Comparison of ENCODE assay signal across 26 cellular contexts in genomic region chr9:102355982-102356381, GRCh38.
"Had no signal": no experiment of that assay in that cellular context is flagged by ENCODE, and none has a peak within 500 bp of the region (broad histone marks: within the 10 kb centered on the region; RNA-seq: fewer than 3 reads in every experiment).

No MANE protein-coding gene starts in this region.

- H3K4me2 ChIP-seq: smooth muscle cell had no signal

- H3K4me3 ChIP-seq: left lung, lower lobe of right lung, ovary, right atrium auricular region, right lobe of liver, smooth muscle cell, stomach, testis, thyroid gland, transverse colon, upper lobe of right lung had no signal

- H3K4me3 Mint-ChIP-seq: mesothelial cell of epicardium; naive B cell; natural killer cell; stimulated activated memory B cell treated with anti-CD40 and anti-IgM and Interleukin-4, amounts not matched to agents 10 μg/mL and 1 μg/mL and 100 μg/mL, for 72 hours had no signal

- H3K27me3 ChIP-seq: left lung, ovary, right atrium auricular region, right lobe of liver, stomach, testis, thyroid gland, transverse colon, upper lobe of right lung had no signal

- H3K36me3 ChIP-seq: left lung, lower lobe of right lung, ovary, right atrium auricular region, right lobe of liver, stomach, thyroid gland, transverse colon, upper lobe of right lung had no signal

- H3K9me3 ChIP-seq: ovary, right lobe of liver, testis, thyroid gland, transverse colon, upper lobe of right lung had no signal

- H3K27ac Mint-ChIP-seq: mesothelial cell of epicardium; naive B cell; natural killer cell; progenitor cell of endocrine pancreas; stimulated activated memory B cell treated with anti-CD40 and anti-IgM and Interleukin-4, amounts not matched to agents 10 μg/mL and 1 μg/mL and 100 μg/mL, for 72 hours had no signal

- H3K27me3 Mint-ChIP-seq: naive B cell; progenitor cell of endocrine pancreas; stimulated activated memory B cell treated with anti-CD40 and anti-IgM and Interleukin-4, amounts not matched to agents 10 μg/mL and 1 μg/mL and 100 μg/mL, for 72 hours had no signal

- H3K36me3 Mint-ChIP-seq: mesothelial cell of epicardium; naive B cell; natural killer cell; stimulated activated memory B cell treated with anti-CD40 and anti-IgM and Interleukin-4, amounts not matched to agents 10 μg/mL and 1 μg/mL and 100 μg/mL, for 72 hours had no signal

- H3K4me1 ChIP-seq: left lung, lower lobe of right lung, right atrium auricular region, stomach, testis, thyroid gland, transverse colon, upper lobe of right lung had no signal

- DNase-seq: hippocampal formation; kidney; left colon; left lung; lower lobe of right lung; mammary epithelial cell; mesenchymal stem cell; naive B cell; natural killer cell; ovary; right lobe of liver; stimulated activated CD4-positive, alpha-beta T cell treated with anti-CD3 and anti-CD28 coated beads, Interleukin-1b, Interleukin-23, amount 100 ng/mL, for 48 hours; stimulated activated CD4-positive, alpha-beta T cell treated with anti-CD3 and anti-CD28 coated beads, Interleukin-2, amount 100 ng/mL, for 48 hours; stimulated activated CD4-positive, alpha-beta T cell treated with anti-CD3 and anti-CD28 coated beads, Interleukin-4, amount 100 ng/mL, for 4 hours; stimulated activated CD8-positive, alpha-beta memory T cell treated with anti-CD3 and anti-CD28 coated beads, Interleukin-4, amount 100 ng/mL, for 48 hours; stimulated activated naive CD4-positive, alpha-beta T cell treated with Interleukin-2 at 50 U/mL for 16 hours; stomach; testis; thyroid gland; transverse colon; upper lobe of right lung had no signal

- ATAC-seq: left colon; left lung; lower lobe of right lung; natural killer cell; right lobe of liver; stimulated activated memory B cell treated with anti-CD40 and anti-IgM and Interleukin-4, amounts not matched to agents 10 μg/mL and 1 μg/mL and 100 μg/mL, for 72 hours; upper lobe of right lung had no signal

- H3K4me1 Mint-ChIP-seq: mesothelial cell of epicardium; naive B cell; natural killer cell; stimulated activated memory B cell treated with anti-CD40 and anti-IgM and Interleukin-4, amounts not matched to agents 10 μg/mL and 1 μg/mL and 100 μg/mL, for 72 hours had no signal

- H3K27ac ChIP-seq: left lung, lower lobe of right lung, ovary, right atrium auricular region, right lobe of liver, stomach, testis, thyroid gland, transverse colon, upper lobe of right lung had no signal
